2 cellular contexts compared by ENCODE assay signal in genomic region chr7:66069732-66070131, GRCh38.
TF ChIP-seq lines count a peak whose summit lies in the region.

No MANE protein-coding gene starts in this region.

TF ChIP-seq in IMR-90, 13 proteins besides CTCF, POLR2A, EP300 and RAD21:
- TF ChIP-seq FOS (IDR thresholded peaks at IDR 0.05; ENCODE audit: low read depth, low read length) (no peak), CHD1 (IDR thresholded peaks at IDR 0.05; ENCODE audit: low read depth, low read length) (no peak), MAFK (IDR thresholded peaks at IDR 0.05; ENCODE audit: low read depth, low read length) (no peak), RCOR1 (IDR thresholded peaks at IDR 0.05; ENCODE audit: insufficient replicate concordance, low read length) (no peak), USF2 (IDR thresholded peaks at IDR 0.05; ENCODE audit: low read depth, low read length) (no peak), SMC3 (IDR thresholded peaks at IDR 0.05; ENCODE audit: low read depth, low read length) (no peak), MAZ (IDR thresholded peaks at IDR 0.05; ENCODE audit: borderline replicate concordance, low read depth, low read length) (no peak), CEBPB (IDR thresholded peaks at IDR 0.05; ENCODE audit: low read depth, low read length) (no peak), NFE2L2 (IDR thresholded peaks at IDR 0.05; ENCODE audit: low read depth, low read length) (no peak), BHLHE40 (IDR thresholded peaks at IDR 0.05; ENCODE audit: low read depth, low read length) (no peak), ELK1 (IDR thresholded peaks at IDR 0.05; ENCODE audit: borderline replicate concordance, low read depth, low read length) (no peak), MXI1 (IDR thresholded peaks at IDR 0.05; ENCODE audit: borderline replicate concordance, low read depth, low read length) (no peak), RFX5 (IDR thresholded peaks at IDR 0.05; ENCODE audit: low read depth, low read length) (no peak)
TF ChIP-seq in IMR-90: peak in this region for 0.

TF ChIP-seq in SK-N-SH, 30 proteins besides CTCF, POLR2A, EP300 and RAD21:
- TF ChIP-seq FOSL2 (IDR thresholded peaks at IDR 0.05; ENCODE audit: borderline replicate concordance, low read depth) (0 out of 2 replicates have a peak, but pooled peaks have one; percentile 2), SIN3A (IDR thresholded peaks at IDR 0.05; ENCODE audit: borderline replicate concordance, low read depth, low read length) (no peak)
